ENCODE assay signal across 1 cellular context in the genomic region with DNA sequence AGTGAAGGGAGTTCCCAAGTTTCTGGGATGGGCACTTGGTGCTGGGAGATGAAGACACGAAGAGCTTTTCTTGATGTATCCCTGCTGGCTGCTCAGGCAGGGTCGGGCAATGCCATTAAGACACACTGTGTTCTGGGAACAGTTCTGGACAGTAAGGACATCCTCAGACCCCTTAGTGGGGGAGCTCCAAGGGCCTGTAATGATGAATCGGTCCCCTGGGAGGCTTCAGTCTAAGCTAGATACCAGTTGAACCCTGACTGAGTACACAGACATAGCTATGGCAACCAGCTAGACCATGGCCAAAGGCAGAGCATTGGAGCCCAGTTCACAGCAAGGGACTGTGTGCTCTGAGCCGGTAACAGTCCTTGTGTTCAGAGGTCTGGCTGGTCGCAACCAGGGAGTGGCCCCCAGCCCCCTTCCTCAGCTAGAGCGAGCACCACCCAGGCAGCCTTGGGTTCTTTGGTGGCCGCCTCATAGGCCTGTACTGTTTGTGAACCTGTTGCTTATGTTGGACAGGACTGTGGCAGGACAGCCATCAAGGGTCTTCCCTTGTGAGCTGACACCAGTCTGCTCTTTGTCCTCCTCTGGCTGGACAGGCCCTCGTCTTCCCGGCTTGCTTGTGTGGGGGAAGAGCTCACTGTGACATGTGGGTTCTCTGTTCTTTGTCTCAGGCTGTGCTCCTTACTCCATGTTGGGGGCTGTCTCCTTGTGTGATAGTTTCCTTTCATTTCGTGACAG.
TF ChIP-seq lines count a peak whose summit lies in the region.

No MANE protein-coding gene starts in this region.

TF ChIP-seq in GM23338, 12 proteins besides CTCF, POLR2A, EP300 and RAD21 (continued from another document):
- TF ChIP-seq, protein P1, sequence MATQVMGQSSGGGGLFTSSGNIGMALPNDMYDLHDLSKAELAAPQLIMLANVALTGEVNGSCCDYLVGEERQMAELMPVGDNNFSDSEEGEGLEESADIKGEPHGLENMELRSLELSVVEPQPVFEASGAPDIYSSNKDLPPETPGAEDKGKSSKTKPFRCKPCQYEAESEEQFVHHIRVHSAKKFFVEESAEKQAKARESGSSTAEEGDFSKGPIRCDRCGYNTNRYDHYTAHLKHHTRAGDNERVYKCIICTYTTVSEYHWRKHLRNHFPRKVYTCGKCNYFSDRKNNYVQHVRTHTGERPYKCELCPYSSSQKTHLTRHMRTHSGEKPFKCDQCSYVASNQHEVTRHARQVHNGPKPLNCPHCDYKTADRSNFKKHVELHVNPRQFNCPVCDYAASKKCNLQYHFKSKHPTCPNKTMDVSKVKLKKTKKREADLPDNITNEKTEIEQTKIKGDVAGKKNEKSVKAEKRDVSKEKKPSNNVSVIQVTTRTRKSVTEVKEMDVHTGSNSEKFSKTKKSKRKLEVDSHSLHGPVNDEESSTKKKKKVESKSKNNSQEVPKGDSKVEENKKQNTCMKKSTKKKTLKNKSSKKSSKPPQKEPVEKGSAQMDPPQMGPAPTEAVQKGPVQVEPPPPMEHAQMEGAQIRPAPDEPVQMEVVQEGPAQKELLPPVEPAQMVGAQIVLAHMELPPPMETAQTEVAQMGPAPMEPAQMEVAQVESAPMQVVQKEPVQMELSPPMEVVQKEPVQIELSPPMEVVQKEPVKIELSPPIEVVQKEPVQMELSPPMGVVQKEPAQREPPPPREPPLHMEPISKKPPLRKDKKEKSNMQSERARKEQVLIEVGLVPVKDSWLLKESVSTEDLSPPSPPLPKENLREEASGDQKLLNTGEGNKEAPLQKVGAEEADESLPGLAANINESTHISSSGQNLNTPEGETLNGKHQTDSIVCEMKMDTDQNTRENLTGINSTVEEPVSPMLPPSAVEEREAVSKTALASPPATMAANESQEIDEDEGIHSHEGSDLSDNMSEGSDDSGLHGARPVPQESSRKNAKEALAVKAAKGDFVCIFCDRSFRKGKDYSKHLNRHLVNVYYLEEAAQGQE (IDR thresholded peaks at IDR 0.05; ENCODE audit: unreplicated experiment), result no peak
- TF ChIP-seq POLR2AphosphoS5 (IDR thresholded peaks at IDR 0.05; ENCODE audit: low read depth), result no peak
- no peak for TF ChIP-seq ZNF331 (CRISPR knock-in tag; IDR thresholded peaks at IDR 0.05; ENCODE audit: low read depth)
- TF ChIP-seq ZNF114 (CRISPR knock-in tag; IDR thresholded peaks at IDR 0.05), result no peak
- TF ChIP-seq, protein P2, sequence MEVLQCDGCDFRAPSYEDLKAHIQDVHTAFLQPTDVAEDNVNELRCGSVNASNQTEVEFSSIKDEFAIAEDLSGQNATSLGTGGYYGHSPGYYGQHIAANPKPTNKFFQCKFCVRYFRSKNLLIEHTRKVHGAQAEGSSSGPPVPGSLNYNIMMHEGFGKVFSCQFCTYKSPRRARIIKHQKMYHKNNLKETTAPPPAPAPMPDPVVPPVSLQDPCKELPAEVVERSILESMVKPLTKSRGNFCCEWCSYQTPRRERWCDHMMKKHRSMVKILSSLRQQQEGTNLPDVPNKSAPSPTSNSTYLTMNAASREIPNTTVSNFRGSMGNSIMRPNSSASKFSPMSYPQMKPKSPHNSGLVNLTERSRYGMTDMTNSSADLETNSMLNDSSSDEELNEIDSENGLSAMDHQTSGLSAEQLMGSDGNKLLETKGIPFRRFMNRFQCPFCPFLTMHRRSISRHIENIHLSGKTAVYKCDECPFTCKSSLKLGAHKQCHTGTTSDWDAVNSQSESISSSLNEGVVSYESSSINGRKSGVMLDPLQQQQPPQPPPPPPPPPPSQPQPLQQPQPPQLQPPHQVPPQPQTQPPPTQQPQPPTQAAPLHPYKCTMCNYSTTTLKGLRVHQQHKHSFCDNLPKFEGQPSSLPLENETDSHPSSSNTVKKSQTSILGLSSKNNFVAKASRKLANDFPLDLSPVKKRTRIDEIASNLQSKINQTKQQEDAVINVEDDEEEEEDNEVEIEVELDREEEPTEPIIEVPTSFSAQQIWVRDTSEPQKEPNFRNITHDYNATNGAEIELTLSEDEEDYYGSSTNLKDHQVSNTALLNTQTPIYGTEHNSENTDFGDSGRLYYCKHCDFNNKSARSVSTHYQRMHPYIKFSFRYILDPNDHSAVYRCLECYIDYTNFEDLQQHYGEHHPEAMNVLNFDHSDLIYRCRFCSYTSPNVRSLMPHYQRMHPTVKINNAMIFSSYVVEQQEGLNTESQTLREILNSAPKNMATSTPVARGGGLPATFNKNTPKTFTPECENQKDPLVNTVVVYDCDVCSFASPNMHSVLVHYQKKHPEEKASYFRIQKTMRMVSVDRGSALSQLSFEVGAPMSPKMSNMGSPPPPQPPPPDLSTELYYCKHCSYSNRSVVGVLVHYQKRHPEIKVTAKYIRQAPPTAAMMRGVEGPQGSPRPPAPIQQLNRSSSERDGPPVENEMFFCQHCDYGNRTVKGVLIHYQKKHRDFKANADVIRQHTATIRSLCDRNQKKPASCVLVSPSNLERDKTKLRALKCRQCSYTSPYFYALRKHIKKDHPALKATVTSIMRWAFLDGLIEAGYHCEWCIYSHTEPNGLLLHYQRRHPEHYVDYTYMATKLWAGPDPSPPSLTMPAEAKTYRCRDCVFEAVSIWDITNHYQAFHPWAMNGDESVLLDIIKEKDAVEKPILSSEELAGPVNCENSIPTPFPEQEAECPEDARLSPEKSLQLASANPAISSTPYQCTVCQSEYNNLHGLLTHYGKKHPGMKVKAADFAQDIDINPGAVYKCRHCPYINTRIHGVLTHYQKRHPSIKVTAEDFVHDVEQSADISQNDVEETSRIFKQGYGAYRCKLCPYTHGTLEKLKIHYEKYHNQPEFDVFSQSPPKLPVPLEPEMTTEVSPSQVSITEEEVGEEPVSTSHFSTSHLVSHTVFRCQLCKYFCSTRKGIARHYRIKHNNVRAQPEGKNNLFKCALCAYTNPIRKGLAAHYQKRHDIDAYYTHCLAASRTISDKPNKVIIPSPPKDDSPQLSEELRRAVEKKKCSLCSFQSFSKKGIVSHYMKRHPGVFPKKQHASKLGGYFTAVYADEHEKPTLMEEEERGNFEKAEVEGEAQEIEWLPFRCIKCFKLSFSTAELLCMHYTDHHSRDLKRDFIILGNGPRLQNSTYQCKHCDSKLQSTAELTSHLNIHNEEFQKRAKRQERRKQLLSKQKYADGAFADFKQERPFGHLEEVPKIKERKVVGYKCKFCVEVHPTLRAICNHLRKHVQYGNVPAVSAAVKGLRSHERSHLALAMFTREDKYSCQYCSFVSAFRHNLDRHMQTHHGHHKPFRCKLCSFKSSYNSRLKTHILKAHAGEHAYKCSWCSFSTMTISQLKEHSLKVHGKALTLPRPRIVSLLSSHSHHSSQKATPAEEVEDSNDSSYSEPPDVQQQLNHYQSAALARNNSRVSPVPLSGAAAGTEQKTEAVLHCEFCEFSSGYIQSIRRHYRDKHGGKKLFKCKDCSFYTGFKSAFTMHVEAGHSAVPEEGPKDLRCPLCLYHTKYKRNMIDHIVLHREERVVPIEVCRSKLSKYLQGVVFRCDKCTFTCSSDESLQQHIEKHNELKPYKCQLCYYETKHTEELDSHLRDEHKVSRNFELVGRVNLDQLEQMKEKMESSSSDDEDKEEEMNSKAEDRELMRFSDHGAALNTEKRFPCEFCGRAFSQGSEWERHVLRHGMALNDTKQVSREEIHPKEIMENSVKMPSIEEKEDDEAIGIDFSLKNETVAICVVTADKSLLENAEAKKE (CRISPR knock-in tag; IDR thresholded peaks at IDR 0.05), result no peak
- TF ChIP-seq STAT1 (IDR thresholded peaks at IDR 0.05; ENCODE audit: unreplicated experiment), result no peak
